Comparison of ENCODE assay signal across 1 cellular context in genomic region chr5:144207875-144208444, GRCh38.
TF ChIP-seq lines count a peak whose summit lies in the region.

No MANE protein-coding gene starts in this region.

TF ChIP-seq in neural cell, 6 proteins besides CTCF, POLR2A, EP300 and RAD21 (continued from another document):
- no peak for TF ChIP-seq REST (IDR thresholded peaks at IDR 0.05; ENCODE audit: borderline replicate concordance)
